ENCODE assay signal across 11 cellular contexts in the genomic region with DNA sequence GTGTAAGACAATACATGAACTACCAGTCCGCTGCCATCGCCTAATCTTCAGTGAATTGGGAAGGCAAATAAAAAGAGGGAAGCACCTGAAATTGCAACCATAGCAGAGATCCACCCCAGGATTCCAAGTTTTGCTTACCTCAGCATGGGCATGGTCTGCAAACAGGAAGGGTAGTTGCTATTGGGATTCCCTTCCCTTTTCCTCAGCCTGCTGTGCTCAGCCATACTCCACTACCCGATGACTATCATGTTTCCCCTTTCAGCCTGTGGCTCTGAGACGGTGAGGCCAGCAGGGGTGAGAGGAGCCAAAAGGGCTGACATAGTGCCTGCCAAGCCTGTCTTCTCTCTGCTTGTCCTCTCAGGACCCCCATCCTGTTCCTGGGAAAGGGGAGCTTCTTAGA.
DNase-seq lines count a peak whose midpoint lies in the region; ATAC-seq and TF ChIP-seq lines count a peak whose summit lies in the region.
"Had no signal": no experiment of that assay in that cellular context is flagged by ENCODE, and none has a peak within 500 bp of the region (broad histone marks: within the 10 kb centered on the region; RNA-seq: fewer than 3 reads in every experiment).

No MANE protein-coding gene starts in this region.

- DNase-seq in WTC11 (ENCODE audit: low spot score): peak; percentile 19
- DNase-seq in iPS DF 6.9 (ENCODE audit: low read depth, low spot score): peak; percentile 27
- peak; percentile 15 for DNase-seq in pons (ENCODE audit: low spot score)
- no peak for DNase-seq in NCI-H2081 treated with DMSO at 0.1 percent for 48 hours (lab: John Stamatoyannopoulos, UW)
- no peak for DNase-seq in activated CD8-positive, alpha-beta memory T cell treated with anti-CD3 and anti-CD28 coated beads, Interleukin-2, amount 10 ng/mL, durations not matched to agents 7 days and 5 days
- no peak for DNase-seq in NCI-H526 (lab: John Stamatoyannopoulos, UW)
- no peak for DNase-seq in HuH-7 (ENCODE audit: low spot score)
- DNase-seq: effector CD8-positive, alpha-beta T cell; NK-92 treated with Interleukin-12 subunit alpha and Interleukin-12 subunit beta, amount 100 ng/mL, for 24 hours had no signal

- no peaks in the 10 kb centered on the region for H3K27me3 ChIP-seq in iPS DF 6.9 (ENCODE audit: control insufficient read depth, insufficient read depth, low read length)

- H3K9me3 ChIP-seq in HEK293 (ENCODE audit: control insufficient read depth, insufficient read depth, low read depth, low read length) (no peaks in the 10 kb centered on the region), iPS DF 6.9 (ENCODE audit: control insufficient read depth, insufficient read depth, low read length) (no peaks in the 10 kb centered on the region)

- TF ChIP-seq CTCF in HEK293 (tag by site-specific recombination; IDR thresholded peaks at IDR 0.05) (no peak), WTC11 (IDR thresholded peaks at IDR 0.05) (no peak)

- no peaks in the 10 kb centered on the region for H3K27me3 Mint-ChIP-seq in WTC11 (ENCODE audit: low read depth)
- no peaks in the 10 kb centered on the region for H3K27me3 Mint-ChIP-seq in activated CD8-positive, alpha-beta memory T cell treated with anti-CD3 and anti-CD28 coated beads, Interleukin-2, amount 10 ng/mL, durations not matched to agents 7 days and 5 days

- H3K36me3 ChIP-seq in HEK293 (ENCODE audit: control insufficient read depth in 2 of 2, insufficient read depth in 1 of 2, low read length in 2 of 2) (peaks cover 6 to 12% of the 10 kb centered on the region in 2 experiments), iPS DF 6.9 (ENCODE audit: control insufficient read depth, insufficient read depth, low read length) (no peaks in the 10 kb centered on the region)

- H3K4me3 ChIP-seq in HEK293 (ENCODE audit: low read depth, low read length) (no peak overlapping the region), iPS DF 6.9 (ENCODE audit: low read length) (no peak overlapping the region)

- CTCF ChIA-PET in HEK293 (lab: Yijun Ruan, JAX) (interaction anchor here (1.5 kb wide), 1 partner anchor 102 kb away, joined by 3 read pairs; no protein-coding TSS in a partner anchor), WTC11 (lab: Charles Lee) (no interaction called here)
- CTCF ChIA-PET in activated CD8-positive, alpha-beta memory T cell treated with anti-CD3 and anti-CD28 coated beads, Interleukin-2, amount 10 ng/mL, durations not matched to agents 7 days and 5 days (lab: Charles Lee): no interaction called here

- H3K27ac ChIP-seq in HEK293 (ENCODE audit: extremely low read depth, low read depth, low read length) (no peak overlapping the region), iPS DF 6.9 (ENCODE audit: low read length) (no peak overlapping the region)
- H3K27ac ChIP-seq: C4-2B had no signal

- no peak overlapping the region for H3K4me3 Mint-ChIP-seq in WTC11
- H3K4me3 Mint-ChIP-seq in activated CD8-positive, alpha-beta memory T cell treated with anti-CD3 and anti-CD28 coated beads, Interleukin-2, amount 10 ng/mL, durations not matched to agents 7 days and 5 days: no peak overlapping the region

- H3K4me1 ChIP-seq in HEK293 (ENCODE audit: control insufficient read depth, insufficient read depth, low read length) (peaks cover 14% of the 10 kb centered on the region), iPS DF 6.9 (ENCODE audit: control insufficient read depth, insufficient read depth, low read length) (no peaks in the 10 kb centered on the region)

- WGBS in iPS DF 6.9 (ENCODE audit: insufficient coverage, insufficient read length): no CpG with 5 or more reads among the region's 4 CpGs

- peaks cover 24% of the 10 kb centered on the region for H3K36me3 Mint-ChIP-seq in WTC11
- peaks cover 27% of the 10 kb centered on the region for H3K36me3 Mint-ChIP-seq in activated CD8-positive, alpha-beta memory T cell treated with anti-CD3 and anti-CD28 coated beads, Interleukin-2, amount 10 ng/mL, durations not matched to agents 7 days and 5 days

- H3K4me1 Mint-ChIP-seq in WTC11: peaks cover 12% of the 10 kb centered on the region
- H3K4me1 Mint-ChIP-seq in activated CD8-positive, alpha-beta memory T cell treated with anti-CD3 and anti-CD28 coated beads, Interleukin-2, amount 10 ng/mL, durations not matched to agents 7 days and 5 days: no peaks in the 10 kb centered on the region

- POLR2A ChIA-PET in HEK293 (lab: Yijun Ruan, JAX) (no interaction called here), WTC11 (lab: Charles Lee) (no interaction called here)

- peak; percentile 98 for ATAC-seq in WTC11
- ATAC-seq in activated CD8-positive, alpha-beta memory T cell treated with anti-CD3 and anti-CD28 coated beads, Interleukin-2, amount 10 ng/mL, durations not matched to agents 7 days and 5 days: no peak

- peaks cover 21% of the 10 kb centered on the region for H3K9me3 Mint-ChIP-seq in WTC11
- H3K9me3 Mint-ChIP-seq in activated CD8-positive, alpha-beta memory T cell treated with anti-CD3 and anti-CD28 coated beads, Interleukin-2, amount 10 ng/mL, durations not matched to agents 7 days and 5 days (ENCODE audit: low read depth): peaks cover 11% of the 10 kb centered on the region

- peak overlapping the region; percentile 64 for H3K27ac Mint-ChIP-seq in WTC11
- H3K27ac Mint-ChIP-seq in activated CD8-positive, alpha-beta memory T cell treated with anti-CD3 and anti-CD28 coated beads, Interleukin-2, amount 10 ng/mL, durations not matched to agents 7 days and 5 days: no peak overlapping the region

TF ChIP-seq in HEK293, 187 proteins besides CTCF, POLR2A, EP300 and RAD21 (continues in another document):
- TF ChIP-seq ZSCAN16 (tag by site-specific recombination; IDR thresholded peaks at IDR 0.05): 0 out of 2 replicates have a peak, but pooled peaks have one; percentile 45
- TF ChIP-seq, protein P1, sequence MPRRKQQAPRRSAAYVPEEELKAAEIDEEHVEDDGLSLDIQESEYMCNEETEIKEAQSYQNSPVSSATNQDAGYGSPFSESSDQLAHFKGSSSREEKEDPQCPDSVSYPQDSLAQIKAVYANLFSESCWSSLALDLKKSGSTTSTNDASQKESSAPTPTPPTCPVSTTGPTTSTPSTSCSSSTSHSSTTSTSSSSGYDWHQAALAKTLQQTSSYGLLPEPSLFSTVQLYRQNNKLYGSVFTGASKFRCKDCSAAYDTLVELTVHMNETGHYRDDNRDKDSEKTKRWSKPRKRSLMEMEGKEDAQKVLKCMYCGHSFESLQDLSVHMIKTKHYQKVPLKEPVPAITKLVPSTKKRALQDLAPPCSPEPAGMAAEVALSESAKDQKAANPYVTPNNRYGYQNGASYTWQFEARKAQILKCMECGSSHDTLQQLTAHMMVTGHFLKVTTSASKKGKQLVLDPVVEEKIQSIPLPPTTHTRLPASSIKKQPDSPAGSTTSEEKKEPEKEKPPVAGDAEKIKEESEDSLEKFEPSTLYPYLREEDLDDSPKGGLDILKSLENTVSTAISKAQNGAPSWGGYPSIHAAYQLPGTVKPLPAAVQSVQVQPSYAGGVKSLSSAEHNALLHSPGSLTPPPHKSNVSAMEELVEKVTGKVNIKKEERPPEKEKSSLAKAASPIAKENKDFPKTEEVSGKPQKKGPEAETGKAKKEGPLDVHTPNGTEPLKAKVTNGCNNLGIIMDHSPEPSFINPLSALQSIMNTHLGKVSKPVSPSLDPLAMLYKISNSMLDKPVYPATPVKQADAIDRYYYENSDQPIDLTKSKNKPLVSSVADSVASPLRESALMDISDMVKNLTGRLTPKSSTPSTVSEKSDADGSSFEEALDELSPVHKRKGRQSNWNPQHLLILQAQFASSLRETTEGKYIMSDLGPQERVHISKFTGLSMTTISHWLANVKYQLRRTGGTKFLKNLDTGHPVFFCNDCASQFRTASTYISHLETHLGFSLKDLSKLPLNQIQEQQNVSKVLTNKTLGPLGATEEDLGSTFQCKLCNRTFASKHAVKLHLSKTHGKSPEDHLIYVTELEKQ (tag by site-specific recombination; IDR thresholded peaks at IDR 0.05; ENCODE audit: borderline replicate concordance): no peak
- TF ChIP-seq ZNF791 (tag by site-specific recombination; IDR thresholded peaks at IDR 0.05): no peak
- no peak for TF ChIP-seq ZNF747 (tag by site-specific recombination; IDR thresholded peaks at IDR 0.05)
- no peak for TF ChIP-seq ZNF133 (tag by site-specific recombination; IDR thresholded peaks at IDR 0.05)

TF ChIP-seq in WTC11, 78 proteins besides CTCF, POLR2A, EP300 and RAD21:
- TF ChIP-seq OVOL2 (CRISPR knock-in tag; IDR thresholded peaks at IDR 0.05; ENCODE audit: borderline replicate concordance): no peak
- TF ChIP-seq, protein P2, sequence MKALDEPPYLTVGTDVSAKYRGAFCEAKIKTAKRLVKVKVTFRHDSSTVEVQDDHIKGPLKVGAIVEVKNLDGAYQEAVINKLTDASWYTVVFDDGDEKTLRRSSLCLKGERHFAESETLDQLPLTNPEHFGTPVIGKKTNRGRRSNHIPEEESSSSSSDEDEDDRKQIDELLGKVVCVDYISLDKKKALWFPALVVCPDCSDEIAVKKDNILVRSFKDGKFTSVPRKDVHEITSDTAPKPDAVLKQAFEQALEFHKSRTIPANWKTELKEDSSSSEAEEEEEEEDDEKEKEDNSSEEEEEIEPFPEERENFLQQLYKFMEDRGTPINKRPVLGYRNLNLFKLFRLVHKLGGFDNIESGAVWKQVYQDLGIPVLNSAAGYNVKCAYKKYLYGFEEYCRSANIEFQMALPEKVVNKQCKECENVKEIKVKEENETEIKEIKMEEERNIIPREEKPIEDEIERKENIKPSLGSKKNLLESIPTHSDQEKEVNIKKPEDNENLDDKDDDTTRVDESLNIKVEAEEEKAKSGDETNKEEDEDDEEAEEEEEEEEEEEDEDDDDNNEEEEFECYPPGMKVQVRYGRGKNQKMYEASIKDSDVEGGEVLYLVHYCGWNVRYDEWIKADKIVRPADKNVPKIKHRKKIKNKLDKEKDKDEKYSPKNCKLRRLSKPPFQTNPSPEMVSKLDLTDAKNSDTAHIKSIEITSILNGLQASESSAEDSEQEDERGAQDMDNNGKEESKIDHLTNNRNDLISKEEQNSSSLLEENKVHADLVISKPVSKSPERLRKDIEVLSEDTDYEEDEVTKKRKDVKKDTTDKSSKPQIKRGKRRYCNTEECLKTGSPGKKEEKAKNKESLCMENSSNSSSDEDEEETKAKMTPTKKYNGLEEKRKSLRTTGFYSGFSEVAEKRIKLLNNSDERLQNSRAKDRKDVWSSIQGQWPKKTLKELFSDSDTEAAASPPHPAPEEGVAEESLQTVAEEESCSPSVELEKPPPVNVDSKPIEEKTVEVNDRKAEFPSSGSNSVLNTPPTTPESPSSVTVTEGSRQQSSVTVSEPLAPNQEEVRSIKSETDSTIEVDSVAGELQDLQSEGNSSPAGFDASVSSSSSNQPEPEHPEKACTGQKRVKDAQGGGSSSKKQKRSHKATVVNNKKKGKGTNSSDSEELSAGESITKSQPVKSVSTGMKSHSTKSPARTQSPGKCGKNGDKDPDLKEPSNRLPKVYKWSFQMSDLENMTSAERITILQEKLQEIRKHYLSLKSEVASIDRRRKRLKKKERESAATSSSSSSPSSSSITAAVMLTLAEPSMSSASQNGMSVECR (CRISPR knock-in tag; IDR thresholded peaks at IDR 0.05; ENCODE audit: borderline replicate concordance): no peak

Comparison
In these comparisons a context has a peak if more than half of its experiments do, and no peak if none do; other contexts are left out.
1. DNase-seq: peak in WTC11 (single experiment), iPS DF 6.9 (single experiment) and pons (single experiment); none in NCI-H2081 treated with DMSO at 0.1 percent for 48 hours (single experiment), activated CD8-positive, alpha-beta memory T cell treated with anti-CD3 and anti-CD28 coated beads, Interleukin-2, amount 10 ng/mL, durations not matched to agents 7 days and 5 days (single experiment), NCI-H526 (0 of 2) and HuH-7 (single experiment).